23 cellular contexts compared by ENCODE assay signal in genomic region chr19:55435020-55435419, GRCh38. TPM values are rescaled to one million over a fixed set of nuclear protein-coding genes. Genes with fewer than 3 reads are reported as not detected.
"Had no signal": no experiment of that assay in that cellular context is flagged by ENCODE, and none has a peak within 500 bp of the region (broad histone marks: within the 10 kb centered on the region; RNA-seq: fewer than 3 reads in every experiment).

No MANE protein-coding gene starts in this region.

- H3K4me3 ChIP-seq: body of pancreas, cardiac muscle cell, hepatocyte, left lung, lung, tibial artery had no signal

- DNase-seq: activated CD4-positive, alpha-beta T cell treated with anti-CD3 and anti-CD28 coated beads for 1 hour; activated CD4-positive, alpha-beta T cell treated with anti-CD3 and anti-CD28 coated beads, Interleukin-2, amount 50 U/mL, for 1 hour; activated CD8-positive, alpha-beta T cell treated with anti-CD3 and anti-CD28 coated beads, Interleukin-2, amount 10 ng/mL, durations not matched to agents 7 days and 5 days; activated gamma-delta T cell; activated naive CD4-positive, alpha-beta T cell treated with anti-CD3 and anti-CD28 coated beads, Interleukin-2, amount 50 U/mL, for 16 hours; activated naive CD8-positive, alpha-beta T cell treated with anti-CD3 and anti-CD28 coated beads, Interleukin-2, amount 50 U/mL, for 24 hours; body of pancreas; effector memory CD4-positive, alpha-beta T cell; foreskin keratinocyte; immature natural killer cell; naive thymus-derived CD4-positive, alpha-beta T cell; posterior cingulate gyrus; small intestine; stimulated activated CD4-positive, alpha-beta T cell treated with anti-CD3 and anti-CD28 coated beads, Interleukin-2, amount 100 ng/mL, for 24 hours; stimulated activated naive CD8-positive, alpha-beta T cell treated with anti-CD3 and anti-CD28 coated beads, Interleukin-15, amount 100 ng/mL, for 72 hours; T-helper 1 cell; tibial artery had no signal

- H3K27ac ChIP-seq: body of pancreas, cardiac muscle cell, foreskin keratinocyte, hepatocyte, left lung, tibial artery had no signal

- H3K4me1 ChIP-seq: body of pancreas, foreskin keratinocyte, left lung had no signal

- H3K9me3 ChIP-seq: body of pancreas, left lung, tibial artery had no signal

- ATAC-seq: activated CD8-positive, alpha-beta T cell treated with anti-CD3 and anti-CD28 coated beads, Interleukin-2, amount 10 ng/mL, durations not matched to agents 7 days and 5 days; activated naive CD8-positive, alpha-beta T cell treated with anti-CD3 and anti-CD28 coated beads, Interleukin-2, amount 50 U/mL, for 24 hours; body of pancreas; foreskin keratinocyte; left lung; naive thymus-derived CD4-positive, alpha-beta T cell; sciatic nerve; stimulated activated effector memory CD8-positive, alpha-beta T cell treated with anti-CD3 and anti-CD28 coated beads, Interleukin-12 subunit alpha, Interleukin-12 subunit beta, amount 100 ng/mL, for 72 hours; stimulated activated naive CD8-positive, alpha-beta T cell treated with anti-CD3 and anti-CD28 coated beads, Interleukin-15, amount 100 ng/mL, for 72 hours had no signal

- H3K4me2 ChIP-seq: hepatocyte had no signal

- H2AFZ ChIP-seq: hepatocyte had no signal

- H3K36me3 ChIP-seq: cardiac muscle cell, left lung, tibial artery had no signal

RNA-seq across cellular contexts. Expression of gene SHISA7, which starts 8.1 kb away (rescaled TPM):
- polyA plus RNA-seq: cardiac muscle cell; foreskin keratinocyte; hepatocyte; immature natural killer cell; lung; naive thymus-derived CD4-positive, alpha-beta T cell had no signal

RNA-seq across cellular contexts. Expression of gene C19orf85, which starts 29.5 kb away (rescaled TPM):
- polyA plus RNA-seq: cardiac muscle cell; foreskin keratinocyte; hepatocyte; immature natural killer cell; lung; naive thymus-derived CD4-positive, alpha-beta T cell; small intestine had no signal
